In the genomic region with DNA sequence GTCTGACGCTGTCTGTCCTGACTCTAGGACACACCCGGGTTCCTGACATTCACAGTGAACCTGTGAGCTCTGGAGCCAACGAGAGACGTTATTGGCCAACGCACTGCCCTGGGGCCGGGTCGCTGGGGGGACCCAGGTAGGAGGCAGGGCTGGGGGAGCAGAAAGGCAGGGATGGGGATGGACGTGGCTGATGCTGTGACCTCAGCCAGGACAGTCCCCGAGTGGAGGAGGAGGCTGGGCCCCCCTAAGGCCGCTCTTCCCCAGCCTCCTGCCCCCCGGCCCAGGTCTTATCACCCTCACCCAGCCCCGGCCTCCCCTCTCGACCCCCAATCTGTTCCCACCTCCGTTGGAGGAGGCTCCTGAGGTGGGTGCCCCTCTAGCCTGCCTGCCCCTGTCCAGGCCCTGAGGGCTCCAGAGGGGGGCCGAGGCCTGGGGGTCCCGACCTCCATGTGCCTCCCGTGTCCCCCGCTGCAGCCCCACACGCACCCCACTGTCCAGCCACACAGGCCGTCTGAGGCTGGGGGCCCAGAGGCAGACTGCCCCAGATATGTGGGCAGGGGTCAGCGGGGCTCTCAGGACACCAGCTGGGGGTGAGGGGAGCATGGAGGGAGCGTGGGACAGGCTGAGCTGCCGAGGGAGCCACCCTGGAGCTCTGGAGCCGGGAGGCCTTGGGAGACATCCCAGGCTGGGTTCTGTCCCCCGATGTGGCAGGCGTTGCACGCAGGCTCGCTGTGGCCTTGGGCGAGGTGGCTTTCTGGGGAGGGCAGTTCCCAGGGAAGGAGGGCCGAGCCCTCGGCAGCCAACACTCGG, we compare ENCODE assay signal across 25 cellular contexts. TPM values are rescaled to one million over a fixed set of nuclear protein-coding genes. Genes with fewer than 3 reads are reported as not detected.
DNase-seq lines count a peak whose midpoint lies in the region; ATAC-seq and TF ChIP-seq lines count a peak whose summit lies in the region.
"Had no signal": no experiment of that assay in that cellular context is flagged by ENCODE, and none has a peak within 500 bp of the region (broad histone marks: within the 10 kb centered on the region; RNA-seq: fewer than 3 reads in every experiment).

No MANE protein-coding gene starts in this region.

- H3K4me1 ChIP-seq in mucosa of stomach (ENCODE audit: control insufficient read depth, insufficient read depth, low read length): peaks cover 50% of the 10 kb centered on the region
- H3K4me1 ChIP-seq in upper lobe of left lung: no peaks in the 10 kb centered on the region
- H3K4me1 ChIP-seq: ascending aorta had no signal

- H3K4me1 Mint-ChIP-seq in activated naive CD4-positive, alpha-beta T cell treated with anti-CD3 and anti-CD28 coated beads for 36 hours (ENCODE audit: low read depth): no peaks in the 10 kb centered on the region
- no peaks in the 10 kb centered on the region for H3K4me1 Mint-ChIP-seq in T-helper 17 cell
- H3K4me1 Mint-ChIP-seq: activated naive CD4-positive, alpha-beta T cell treated with anti-CD3 and anti-CD28 coated beads, Interleukin-2, amount 50 U/mL, for 24 hours; CD14-positive monocyte had no signal

- DNase-seq in activated naive CD4-positive, alpha-beta T cell treated with anti-CD3 and anti-CD28 coated beads for 36 hours: peak; percentile 1
- DNase-seq in activated naive CD4-positive, alpha-beta T cell treated with anti-CD3 and anti-CD28 coated beads, Interleukin-2, amount 50 U/mL, for 16 hours: no peak
- DNase-seq in coronary artery (ENCODE audit: low spot score) (peak; percentile 72), upper lobe of left lung (peak; percentile 14 to 70), T-helper 17 cell (no peak), NCI-H2107 treated with DMSO at 0.1 percent for 48 hours (lab: John Stamatoyannopoulos, UW; ENCODE audit: unreplicated experiment) (no peak)
- DNase-seq: activated CD4-positive, alpha-beta T cell treated with anti-CD3 and anti-CD28 coated beads, Interleukin-2, amount 50 U/mL, for 1 hour; cerebellar nuclear complex; DMS153; effector memory CD8-positive, alpha-beta T cell; glutamatergic neuron; MM.1S; NCI-H1436; NCI-H2171 treated with DMSO at 0.1 percent for 48 hours; NCI-H748 treated with DMSO at 0.1 percent for 48 hours; SHP77 had no signal

- ATAC-seq in upper lobe of left lung (ENCODE audit: low FRiP score in 2 of 2) (peak in 1 of 2 donors; percentile 13), T-helper 17 cell (no peak), GM21825 (IDR thresholded peaks at IDR 0.05; ENCODE audit: unreplicated experiment) (no peak)
- ATAC-seq: effector memory CD8-positive, alpha-beta T cell; left lobe of liver had no signal

- H3K27me3 Mint-ChIP-seq in activated naive CD4-positive, alpha-beta T cell treated with anti-CD3 and anti-CD28 coated beads for 36 hours (ENCODE audit: low read depth): peaks cover 16% of the 10 kb centered on the region
- peaks cover 10% of the 10 kb centered on the region for H3K27me3 Mint-ChIP-seq in T-helper 17 cell

- TF ChIP-seq EP300 in upper lobe of left lung (IDR thresholded peaks at IDR 0.05): no peak

- H3K9me3 Mint-ChIP-seq in activated naive CD4-positive, alpha-beta T cell treated with anti-CD3 and anti-CD28 coated beads for 36 hours: peaks cover 6% of the 10 kb centered on the region

- H3K27ac ChIP-seq in coronary artery (no peak overlapping the region), upper lobe of left lung (no peak overlapping the region)
- H3K27ac ChIP-seq: ascending aorta had no signal

- peak overlapping the region; percentile 15 for H3K9ac ChIP-seq in mucosa of stomach (ENCODE audit: low read length)

- no peak for TF ChIP-seq POLR2A in upper lobe of left lung (IDR thresholded peaks at IDR 0.05)

- no peaks in the 10 kb centered on the region for H3K9me3 ChIP-seq in mucosa of stomach (ENCODE audit: control insufficient read depth, low read length)
- H3K9me3 ChIP-seq in upper lobe of left lung: no peaks in the 10 kb centered on the region
- peaks cover under 1% of the 10 kb centered on the region for H3K9me3 ChIP-seq in T-helper 17 cell (ENCODE audit: control insufficient read depth, low read length, poor library complexity, severe bottlenecking)

- H3K36me3 Mint-ChIP-seq in activated naive CD4-positive, alpha-beta T cell treated with anti-CD3 and anti-CD28 coated beads for 36 hours (ENCODE audit: low read depth): no peaks in the 10 kb centered on the region
- peaks cover 4% of the 10 kb centered on the region for H3K36me3 Mint-ChIP-seq in T-helper 17 cell (ENCODE audit: low read depth)
- H3K36me3 Mint-ChIP-seq: CD14-positive monocyte had no signal

- no peaks in the 10 kb centered on the region for H3K27me3 ChIP-seq in mucosa of stomach (ENCODE audit: control insufficient read depth, insufficient read depth, low read length)
- no peaks in the 10 kb centered on the region for H3K27me3 ChIP-seq in upper lobe of left lung
- H3K27me3 ChIP-seq: ascending aorta had no signal

- H3K4me3 Mint-ChIP-seq in activated naive CD4-positive, alpha-beta T cell treated with anti-CD3 and anti-CD28 coated beads for 36 hours: no peak overlapping the region
- H3K4me3 Mint-ChIP-seq in T-helper 17 cell: no peak overlapping the region
- H3K4me3 Mint-ChIP-seq: activated naive CD4-positive, alpha-beta T cell treated with anti-CD3 and anti-CD28 coated beads, Interleukin-2, amount 50 U/mL, for 24 hours; CD14-positive monocyte; effector memory CD8-positive, alpha-beta T cell had no signal

- intact Hi-C loops in activated naive CD4-positive, alpha-beta T cell treated with anti-CD3 and anti-CD28 coated beads for 36 hours (cut with micrococcal nuclease): no loop called here

- no peaks in the 10 kb centered on the region for H3K36me3 ChIP-seq in mucosa of stomach (ENCODE audit: control insufficient read depth, insufficient read depth, low read length)
- H3K36me3 ChIP-seq in upper lobe of left lung: no peaks in the 10 kb centered on the region
- H3K36me3 ChIP-seq: ascending aorta had no signal

- WGBS in upper lobe of left lung, 2 donors: 79 to 82% methylated on average over 6 to 30 of the region's 32 CpGs

- CTCF ChIA-PET in activated naive CD4-positive, alpha-beta T cell treated with anti-CD3 and anti-CD28 coated beads for 36 hours (lab: Charles Lee): no interaction called here

- no peak overlapping the region for H3K4me3 ChIP-seq in coronary artery
- H3K4me3 ChIP-seq in mucosa of stomach (ENCODE audit: low read length): no peak overlapping the region
- no peak overlapping the region for H3K4me3 ChIP-seq in upper lobe of left lung
- H3K4me3 ChIP-seq: ascending aorta had no signal

- TF ChIP-seq CTCF in coronary artery (IDR thresholded peaks at IDR 0.05) (no peak), upper lobe of left lung (IDR thresholded peaks at IDR 0.05) (no peak)

- H3K27ac Mint-ChIP-seq in activated naive CD4-positive, alpha-beta T cell treated with anti-CD3 and anti-CD28 coated beads for 36 hours: no peak overlapping the region
- H3K27ac Mint-ChIP-seq in T-helper 17 cell: no peak overlapping the region
- H3K27ac Mint-ChIP-seq: CD14-positive monocyte; effector memory CD8-positive, alpha-beta T cell had no signal

RNA-seq across cellular contexts. Expression of a gene that starts 29.2 kb away (rescaled TPM):
- not detected for total RNA-seq in activated naive CD4-positive, alpha-beta T cell treated with anti-CD3 and anti-CD28 coated beads for 36 hours
- total RNA-seq in upper lobe of left lung (1 to 10 TPM in 2 of 6 donors, under 1 TPM in 3, not detected in 1; under 0.01 to 7.3 (median 0.78) TPM), T-helper 17 cell (not detected)
- total RNA-seq: fibroblast of lung, renal cortical epithelial cell had no signal

RNA-seq across cellular contexts. Expression of a gene that starts 53.9 kb away (rescaled TPM):
- total RNA-seq in activated naive CD4-positive, alpha-beta T cell treated with anti-CD3 and anti-CD28 coated beads for 36 hours: not detected
- total RNA-seq in upper lobe of left lung (under 1 TPM in 2 of 6 donors, not detected in 4; 0.11 to 0.84 TPM), T-helper 17 cell (not detected)
- total RNA-seq: fibroblast of lung, renal cortical epithelial cell, temporal lobe had no signal

Comparison
In these comparisons a context has a peak if more than half of its experiments do, and no peak if none do; other contexts are left out.
1. DNase-seq: peak in activated naive CD4-positive, alpha-beta T cell treated with anti-CD3 and anti-CD28 coated beads for 36 hours (single experiment), coronary artery (single experiment) and upper lobe of left lung (2 of 2); none in activated naive CD4-positive, alpha-beta T cell treated with anti-CD3 and anti-CD28 coated beads, Interleukin-2, amount 50 U/mL, for 16 hours (single experiment), T-helper 17 cell (0 of 3) and NCI-H2107 treated with DMSO at 0.1 percent for 48 hours (single experiment).